In the genomic region with DNA sequence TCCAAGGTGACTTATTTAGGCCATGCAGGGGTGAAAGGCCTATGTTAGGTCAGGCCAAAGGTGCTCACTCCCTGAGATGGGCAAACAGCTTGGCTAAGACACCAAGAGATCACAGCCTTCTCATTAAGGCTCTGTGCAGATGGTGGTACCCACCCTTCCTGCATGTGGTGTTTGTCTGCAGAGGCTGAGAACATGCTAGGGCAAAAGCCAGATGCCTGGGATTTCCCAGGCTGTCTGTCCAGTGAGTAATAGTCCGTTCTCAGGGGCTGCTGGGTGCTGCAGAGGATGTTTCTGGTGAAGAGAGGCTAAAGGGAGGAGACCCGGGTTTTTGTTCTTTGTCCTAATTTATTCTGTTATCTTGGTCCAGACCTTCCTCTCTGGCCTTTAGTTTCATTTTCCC, we compare ENCODE assay signal across 26 cellular contexts. TPM values are rescaled to one million over a fixed set of nuclear protein-coding genes. Genes with fewer than 3 reads are reported as not detected.
A peak's percentile ranks its signal among the peaks of the same experiment; 100 is the strongest.
DNase-seq lines count a peak whose midpoint lies in the region; ATAC-seq and TF ChIP-seq lines count a peak whose summit lies in the region.
"Had no signal": no experiment of that assay in that cellular context is flagged by ENCODE, and none has a peak within 500 bp of the region (broad histone marks: within the 10 kb centered on the region; RNA-seq: fewer than 3 reads in every experiment).

No MANE protein-coding gene starts in this region.

- H3K79me2 ChIP-seq in mammary epithelial cell (ENCODE audit: insufficient read depth, low read length): no peaks in the 10 kb centered on the region
- H3K79me2 ChIP-seq in smooth muscle cell (ENCODE audit: low read depth): no peaks in the 10 kb centered on the region

- no peak for TF ChIP-seq POLR2A in breast epithelium (IDR thresholded peaks at IDR 0.05)

- ATAC-seq in HG03439 (IDR thresholded peaks at IDR 0.05; ENCODE audit: unreplicated experiment) (peak; percentile 49), GM18519 (IDR thresholded peaks at IDR 0.05; ENCODE audit: low FRiP score, unreplicated experiment) (no peak)
- ATAC-seq: HCT116, left colon, natural killer cell had no signal

- H3K4me3 ChIP-seq in mammary epithelial cell (replicated peaks in 1 of 3; ENCODE audit: insufficient read depth in 1 of 3, low read depth in 2 of 3, low read length in 3 of 3) (no peak overlapping the region), breast epithelium (no peak overlapping the region), epithelial cell of esophagus (ENCODE audit: low read length) (no peak overlapping the region), smooth muscle cell (no peak overlapping the region)
- H3K4me3 ChIP-seq: adrenal gland, cardiac muscle cell, thyroid gland had no signal

- peak overlapping the region; percentile 37 for H3K4me2 ChIP-seq in mammary epithelial cell (ENCODE audit: insufficient read depth, low read depth, low read length)
- peak overlapping the region; percentile 64 for H3K4me2 ChIP-seq in smooth muscle cell

- POLR2A ChIA-PET in HEK293T (lab: Yijun Ruan, JAX): no interaction called here

- in situ Hi-C loops in mammary epithelial cell (cut with MboI; ENCODE audit: low sequenced_read_pairs in 2 of 2): no loop called here

- H3K27me3 ChIP-seq in mammary epithelial cell (ENCODE audit: insufficient read depth, low read length): no peaks in the 10 kb centered on the region
- H3K27me3 ChIP-seq in breast epithelium: no peaks in the 10 kb centered on the region
- no peaks in the 10 kb centered on the region for H3K27me3 ChIP-seq in smooth muscle cell (ENCODE audit: low read depth)
- H3K27me3 ChIP-seq: adrenal gland, cardiac muscle cell, thyroid gland had no signal

- no peaks in the 10 kb centered on the region for H3K9me3 ChIP-seq in mammary epithelial cell (replicated peaks; ENCODE audit: insufficient read depth, low read length)
- H3K9me3 ChIP-seq in breast epithelium: no peaks in the 10 kb centered on the region
- H3K9me3 ChIP-seq in smooth muscle cell (replicated peaks; ENCODE audit: low read depth): no peaks in the 10 kb centered on the region
- H3K9me3 ChIP-seq: adrenal gland, thyroid gland had no signal

- TF ChIP-seq CTCF in mammary epithelial cell (conservative IDR thresholded peaks at IDR 0.05 in 1 of 2, IDR thresholded peaks at IDR 0.05 in 1 of 2; ENCODE audit: extremely low read depth in 1 of 2, insufficient read depth in 1 of 2, low read depth in 1 of 2, low read length in 2 of 2): no peak
- TF ChIP-seq CTCF in breast epithelium (IDR thresholded peaks at IDR 0.05): no peak
- TF ChIP-seq CTCF in epithelial cell of esophagus (IDR thresholded peaks at IDR 0.05; ENCODE audit: insufficient read depth, low read depth, low read length, missing control alignments): no peak
- no peak for TF ChIP-seq CTCF in smooth muscle cell (IDR thresholded peaks at IDR 0.05; ENCODE audit: borderline replicate concordance, insufficient read depth, poor library complexity, severe bottlenecking)

- no peaks in the 10 kb centered on the region for H3F3A ChIP-seq in smooth muscle cell (ENCODE audit: low read depth)

- intact Hi-C loops in mammary epithelial cell (cut with micrococcal nuclease): no loop called here
- intact Hi-C loops in breast epithelium (cut with DNase I; ENCODE audit: low total_unique reads): no loop called here

- dilution Hi-C loops in mammary epithelial cell (cut with HindIII; ENCODE audit: low sequenced_read_pairs): no loop called here

- H3K4me1 ChIP-seq in mammary epithelial cell (ENCODE audit: insufficient read depth, low read length) (peaks cover 32% of the 10 kb centered on the region), breast epithelium (no peaks in the 10 kb centered on the region), smooth muscle cell (ENCODE audit: low read depth) (no peaks in the 10 kb centered on the region)
- H3K4me1 ChIP-seq: adrenal gland, thyroid gland had no signal

- no peaks in the 10 kb centered on the region for H4K20me1 ChIP-seq in mammary epithelial cell (ENCODE audit: insufficient read depth, low read length)
- H4K20me1 ChIP-seq in smooth muscle cell (ENCODE audit: low read depth): no peaks in the 10 kb centered on the region

- CTCF ChIA-PET in mammary epithelial cell (lab: Charles Lee; ENCODE audit: low non-redundant PET) (no interaction called here), HEK293T (lab: Yijun Ruan, JAX) (no interaction called here)

- peak overlapping the region; percentile 34 for H2AFZ ChIP-seq in mammary epithelial cell (ENCODE audit: low read depth, low read length)
- no peak overlapping the region for H2AFZ ChIP-seq in smooth muscle cell (ENCODE audit: low read depth)

- H3K36me3 ChIP-seq in mammary epithelial cell (ENCODE audit: insufficient read depth, low read length) (no peaks in the 10 kb centered on the region), breast epithelium (no peaks in the 10 kb centered on the region), smooth muscle cell (ENCODE audit: low read depth) (no peaks in the 10 kb centered on the region)
- H3K36me3 ChIP-seq: adrenal gland, cardiac muscle cell, thyroid gland had no signal

- 0% methylated on average over 2 of the region's 2 CpGs for WGBS in mammary epithelial cell (ENCODE audit: low coverage, missing lambda C conversion rate)
- WGBS in smooth muscle cell (ENCODE audit: low lambda C conversion rate): 7% methylated on average over 2 of the region's 2 CpGs

- no peak overlapping the region for H3K9ac ChIP-seq in mammary epithelial cell (ENCODE audit: insufficient read depth, low read length)
- H3K9ac ChIP-seq in smooth muscle cell (ENCODE audit: low read depth): no peak overlapping the region

- H3K27ac ChIP-seq in mammary epithelial cell (ENCODE audit: insufficient read depth, low read depth, low read length): no peak overlapping the region
- no peak overlapping the region for H3K27ac ChIP-seq in breast epithelium
- H3K27ac ChIP-seq in smooth muscle cell (ENCODE audit: low read depth): peak overlapping the region; percentile 26
- H3K27ac ChIP-seq: adrenal gland, cardiac muscle cell, thyroid gland had no signal

- DNase-seq in mammary epithelial cell (peak; percentile 81), breast epithelium (ENCODE audit: low spot score in 2 of 2) (no peak), epithelial cell of esophagus (ENCODE audit: low read depth) (peak; percentile 78), smooth muscle cell (lab: John Stamatoyannopoulos, UW; ENCODE audit: unreplicated experiment) (peak; percentile 1), HEK293T (ENCODE audit: extremely low spot score) (no peak)
- no peak for DNase-seq in stimulated activated naive CD4-positive, alpha-beta T cell (lab: John Stamatoyannopoulos, UW)
- DNase-seq: activated CD4-positive, alpha-beta T cell treated with anti-CD3 and anti-CD28 coated beads for 4 hours; adrenal gland; dermis blood vessel endothelial cell; left colon; natural killer cell; NCI-H1417; SIG-M5; stimulated activated CD4-positive, alpha-beta T cell treated with anti-CD3 and anti-CD28 coated beads, Interleukin-2, amount 100 ng/mL, for 24 hours; stimulated activated naive CD4-positive, alpha-beta T cell treated with Interleukin-2 at 50 U/mL for 16 hours; T-helper 1 cell; thyroid gland had no signal

- no TSS peak for BruUV-seq in mammary epithelial cell (replicated peaks; lab: Mats Ljungman, UMichigan)

TF ChIP-seq in HEK293T, 16 proteins besides CTCF, POLR2A, EP300 and RAD21:
- TF ChIP-seq ARNT (IDR thresholded peaks at IDR 0.05) (no peak), FOXA1 (IDR thresholded peaks at IDR 0.05) (no peak), NFRKB (IDR thresholded peaks at IDR 0.05) (no peak), CTBP1 (IDR thresholded peaks at IDR 0.05; ENCODE audit: borderline replicate concordance) (no peak), HDGF (IDR thresholded peaks at IDR 0.05; ENCODE audit: borderline replicate concordance) (no peak), TARDBP (IDR thresholded peaks at IDR 0.05) (no peak)
TF ChIP-seq in HEK293T: peak in this region for 0.

RNA-seq across cellular contexts. Expression of gene GLRA1, which starts 23.3 kb away (rescaled TPM):
- total RNA-seq in mammary epithelial cell: not detected
- not detected for polyA plus RNA-seq in mammary epithelial cell
- not detected for polyA minus RNA-seq in mammary epithelial cell
- not detected for total RNA-seq in breast epithelium
- total RNA-seq in smooth muscle cell: not detected in 2 replicates
- polyA plus RNA-seq in smooth muscle cell: not detected in 2 replicates
- total RNA-seq: A673, cardiac muscle cell, dermis blood vessel endothelial cell, fibroblast of villous mesenchyme, left colon, mesenteric fat pad, natural killer cell, skeletal muscle tissue, thyroid gland had no signal
- polyA plus RNA-seq: BJ, cardiac muscle cell had no signal

Comparison
In these comparisons a context has a peak if more than half of its experiments do, and no peak if none do; other contexts are left out.
1. DNase-seq: peak in mammary epithelial cell (single experiment), epithelial cell of esophagus (single experiment) and smooth muscle cell (single experiment); none in breast epithelium (0 of 2), stimulated activated naive CD4-positive, alpha-beta T cell (0 of 6) and HEK293T (single experiment).